Comparison of ENCODE assay signal across 17 cellular contexts in the genomic region with DNA sequence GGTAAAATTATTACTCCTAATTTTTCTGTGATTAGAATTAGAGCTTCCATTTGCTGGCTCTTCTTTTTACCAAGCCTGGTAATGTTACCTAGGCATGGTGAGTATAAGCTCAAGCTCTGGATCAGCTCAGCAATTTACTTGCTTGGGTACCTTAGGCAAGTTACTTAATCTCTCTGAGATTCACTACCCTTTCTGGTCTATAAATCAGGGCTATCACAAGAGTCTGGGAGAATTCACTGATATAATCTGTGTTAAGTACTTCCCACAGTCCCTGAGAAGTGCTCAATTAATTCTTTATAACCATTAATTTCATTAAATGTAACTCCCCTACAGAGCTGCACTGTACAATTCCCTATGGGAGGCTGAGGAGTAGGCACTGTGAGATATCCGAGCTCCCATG. TPM values are rescaled to one million over a fixed set of nuclear protein-coding genes. Genes with fewer than 3 reads are reported as not detected.
DNase-seq lines count a peak whose midpoint lies in the region; ATAC-seq and TF ChIP-seq lines count a peak whose summit lies in the region.
"Had no signal": no experiment of that assay in that cellular context is flagged by ENCODE, and none has a peak within 500 bp of the region (broad histone marks: within the 10 kb centered on the region; RNA-seq: fewer than 3 reads in every experiment).

No MANE protein-coding gene starts in this region.

- H3K4me3 ChIP-seq in CD8-positive, alpha-beta T cell (ENCODE audit: low read depth, low read length) = no peak overlapping the region
- no peak overlapping the region for H3K4me3 ChIP-seq in naive thymus-derived CD4-positive, alpha-beta T cell (ENCODE audit: low read length)
- H3K4me3 ChIP-seq in neuronal stem cell (ENCODE audit: low read length in 2 of 2) = no peak overlapping the region

- no peak for DNase-seq in activated CD8-positive, alpha-beta T cell treated with anti-CD3 and anti-CD28 coated beads for 36 hours
- no peak for DNase-seq in activated CD8-positive, alpha-beta T cell treated with anti-CD3 and anti-CD28 coated beads, Interleukin-2, amount 10 ng/mL, durations not matched to agents 7 days and 5 days
- no peak for DNase-seq in CD8-positive, alpha-beta T cell
- no peak for DNase-seq in naive thymus-derived CD4-positive, alpha-beta T cell
- DNase-seq in neuronal stem cell (ENCODE audit: low spot score) (no peak), left ventricle myocardium superior (no peak)
- DNase-seq: DMS79, KBM-7, NCI-H1105 treated with DMSO at 0.1 percent for 48 hours, NCI-H1694 treated with DMSO at 0.1 percent for 48 hours, NCI-H2107, NCI-H226, NCI-H524, NCI-H82 had no signal

- H3K27me3 Mint-ChIP-seq in activated CD8-positive, alpha-beta T cell treated with anti-CD3 and anti-CD28 coated beads for 36 hours = no peaks in the 10 kb centered on the region
- no peaks in the 10 kb centered on the region for H3K27me3 Mint-ChIP-seq in activated CD8-positive, alpha-beta T cell treated with anti-CD3 and anti-CD28 coated beads, Interleukin-2, amount 10 ng/mL, durations not matched to agents 7 days and 5 days (ENCODE audit: low read depth)
- H3K27me3 Mint-ChIP-seq in CD8-positive, alpha-beta T cell (ENCODE audit: low read depth) = no peaks in the 10 kb centered on the region
- no peaks in the 10 kb centered on the region for H3K27me3 Mint-ChIP-seq in activated T-helper 17 cell treated with anti-CD3 and anti-CD28 coated beads, Interleukin-2, amount 50 U/mL, for 72 hours
- no peaks in the 10 kb centered on the region for H3K27me3 Mint-ChIP-seq in naive thymus-derived CD4-positive, alpha-beta T cell

- H2AFZ ChIP-seq in neuronal stem cell (ENCODE audit: low read length) = no peak overlapping the region

- CTCF ChIA-PET in activated CD8-positive, alpha-beta T cell treated with anti-CD3 and anti-CD28 coated beads for 36 hours (lab: Charles Lee) = interaction anchor here (0.8 to 2.2 kb wide), 6 partner anchors 11 to 211 kb away, joined by 3 to 6 read pairs (median 5); no protein-coding TSS in a partner anchor
- CTCF ChIA-PET in activated CD8-positive, alpha-beta T cell treated with anti-CD3 and anti-CD28 coated beads, Interleukin-2, amount 10 ng/mL, durations not matched to agents 7 days and 5 days (lab: Charles Lee) = interaction anchor here (0.7 to 6.0 kb wide), 6 partner anchors 13 to 88 kb away, joined by 3 to 39 read pairs (median 4); no protein-coding TSS in a partner anchor
- CTCF ChIA-PET in CD8-positive, alpha-beta T cell (lab: Charles Lee) = interaction anchor here (1.2 to 4.1 kb wide), 5 partner anchors 13 to 87 kb away, joined by 3 to 34 read pairs (median 6); no protein-coding TSS in a partner anchor
- CTCF ChIA-PET in naive thymus-derived CD4-positive, alpha-beta T cell (lab: Charles Lee) = interaction anchor here (1.0 to 3.6 kb wide), 3 partner anchors 13 to 70 kb away, joined by 3 to 22 read pairs (median 3); no protein-coding TSS in a partner anchor

- POLR2A ChIA-PET in activated CD8-positive, alpha-beta T cell treated with anti-CD3 and anti-CD28 coated beads for 36 hours (lab: Charles Lee) = interaction anchor here (1.2 to 1.5 kb wide), 2 partner anchors 38 to 43 kb away, joined by 3 to 4 read pairs; no protein-coding TSS in a partner anchor
- POLR2A ChIA-PET in activated CD8-positive, alpha-beta T cell treated with anti-CD3 and anti-CD28 coated beads, Interleukin-2, amount 10 ng/mL, durations not matched to agents 7 days and 5 days (lab: Charles Lee) = no interaction called here
- POLR2A ChIA-PET in CD8-positive, alpha-beta T cell (lab: Charles Lee) = interaction anchor here (1.4 kb wide), 1 partner anchor 8 kb away, joined by 3 read pairs; no protein-coding TSS in a partner anchor
- POLR2A ChIA-PET in naive thymus-derived CD4-positive, alpha-beta T cell (lab: Charles Lee) = interaction anchor here (0.5 to 3.8 kb wide), 6 partner anchors 10 to 43 kb away, joined by 3 to 12 read pairs (median 4); no protein-coding TSS in a partner anchor

- peaks cover 45% of the 10 kb centered on the region for H3K36me3 Mint-ChIP-seq in activated CD8-positive, alpha-beta T cell treated with anti-CD3 and anti-CD28 coated beads for 36 hours (ENCODE audit: low read depth)
- H3K36me3 Mint-ChIP-seq in activated CD8-positive, alpha-beta T cell treated with anti-CD3 and anti-CD28 coated beads, Interleukin-2, amount 10 ng/mL, durations not matched to agents 7 days and 5 days (ENCODE audit: low read depth) = peaks cover 50% of the 10 kb centered on the region
- peaks cover 59% of the 10 kb centered on the region for H3K36me3 Mint-ChIP-seq in CD8-positive, alpha-beta T cell
- H3K36me3 Mint-ChIP-seq in activated T-helper 17 cell treated with anti-CD3 and anti-CD28 coated beads, Interleukin-2, amount 50 U/mL, for 72 hours (ENCODE audit: low read depth) = peaks cover 83% of the 10 kb centered on the region
- peaks cover 0 to 44% (median 26%) of the 10 kb centered on the region in 5 donors for H3K36me3 Mint-ChIP-seq in naive thymus-derived CD4-positive, alpha-beta T cell

- H2AK5ac ChIP-seq in neuronal stem cell (ENCODE audit: low read depth, low read length) = no peak overlapping the region

- no peak overlapping the region for H2BK15ac ChIP-seq in neuronal stem cell (ENCODE audit: low read length)

- no peak overlapping the region for H3K4me3 Mint-ChIP-seq in activated CD8-positive, alpha-beta T cell treated with anti-CD3 and anti-CD28 coated beads for 36 hours
- no peak overlapping the region for H3K4me3 Mint-ChIP-seq in activated CD8-positive, alpha-beta T cell treated with anti-CD3 and anti-CD28 coated beads, Interleukin-2, amount 10 ng/mL, durations not matched to agents 7 days and 5 days
- no peak overlapping the region for H3K4me3 Mint-ChIP-seq in CD8-positive, alpha-beta T cell
- H3K4me3 Mint-ChIP-seq in activated T-helper 17 cell treated with anti-CD3 and anti-CD28 coated beads, Interleukin-2, amount 50 U/mL, for 72 hours = peak overlapping the region; percentile 48
- peak overlapping the region in 7 of 10 donors; percentile 9 to 60 (median 49) for H3K4me3 Mint-ChIP-seq in naive thymus-derived CD4-positive, alpha-beta T cell

- H3K9me3 ChIP-seq in CD8-positive, alpha-beta T cell (ENCODE audit: low read length) = no peaks in the 10 kb centered on the region
- no peaks in the 10 kb centered on the region for H3K9me3 ChIP-seq in naive thymus-derived CD4-positive, alpha-beta T cell (ENCODE audit: control insufficient read depth in 2 of 3, low read length in 3 of 3)
- peaks cover 0 to 5% of the 10 kb centered on the region in 2 donors for H3K9me3 ChIP-seq in neuronal stem cell (replicated peaks in 1 of 2; ENCODE audit: control insufficient read depth in 2 of 2, insufficient read depth in 1 of 2, low read depth in 1 of 2, low read length in 2 of 2)

- H3K27ac Mint-ChIP-seq in activated CD8-positive, alpha-beta T cell treated with anti-CD3 and anti-CD28 coated beads for 36 hours = peak overlapping the region; percentile 55
- H3K27ac Mint-ChIP-seq in activated CD8-positive, alpha-beta T cell treated with anti-CD3 and anti-CD28 coated beads, Interleukin-2, amount 10 ng/mL, durations not matched to agents 7 days and 5 days = no peak overlapping the region
- H3K27ac Mint-ChIP-seq in CD8-positive, alpha-beta T cell = peak overlapping the region; percentile 67
- H3K27ac Mint-ChIP-seq in activated T-helper 17 cell treated with anti-CD3 and anti-CD28 coated beads, Interleukin-2, amount 50 U/mL, for 72 hours = peak overlapping the region; percentile 80
- peak overlapping the region in 7 of 9 donors; percentile 64 to 93 (median 75) for H3K27ac Mint-ChIP-seq in naive thymus-derived CD4-positive, alpha-beta T cell

- TF ChIP-seq CTCF in activated CD8-positive, alpha-beta T cell treated with anti-CD3 and anti-CD28 coated beads for 36 hours (IDR thresholded peaks at IDR 0.05) = no peak
- TF ChIP-seq CTCF in CD8-positive, alpha-beta T cell (IDR thresholded peaks at IDR 0.05) = no peak

- peaks cover 16% of the 10 kb centered on the region for H3K36me3 ChIP-seq in CD8-positive, alpha-beta T cell (ENCODE audit: insufficient read depth, low read length)
- H3K36me3 ChIP-seq in naive thymus-derived CD4-positive, alpha-beta T cell (ENCODE audit: control insufficient read depth in 2 of 3, insufficient read depth in 3 of 3, low read length in 3 of 3) = peaks cover 0 to 15% (median 0%) of the 10 kb centered on the region in 3 experiments
- peaks cover 2 to 25% of the 10 kb centered on the region in 2 donors for H3K36me3 ChIP-seq in neuronal stem cell (replicated peaks in 1 of 2; ENCODE audit: control insufficient read depth in 2 of 2, insufficient read depth in 2 of 2, low read length in 2 of 2)

- H3K79me1 ChIP-seq in neuronal stem cell (ENCODE audit: low read depth, low read length) = peaks cover 6% of the 10 kb centered on the region

- WGBS in neuronal stem cell (ENCODE audit: extremely low coverage in 2 of 2, insufficient read length in 2 of 2, insufficient replicate concordance in 1 of 2), 2 donors = no CpG with 5 or more reads among the region's 1 CpG

- intact Hi-C loops in activated CD8-positive, alpha-beta T cell treated with anti-CD3 and anti-CD28 coated beads for 36 hours (cut with micrococcal nuclease) = no loop called here
- intact Hi-C loops in CD8-positive, alpha-beta T cell (cut with DNase I, micrococcal nuclease) = no loop called here
- intact Hi-C loops in naive thymus-derived CD4-positive, alpha-beta T cell (cut with micrococcal nuclease) = no loop called here
- intact Hi-C loops in left ventricle myocardium superior (cut with micrococcal nuclease) = no loop called here

- ATAC-seq in activated CD8-positive, alpha-beta T cell treated with anti-CD3 and anti-CD28 coated beads for 36 hours = no peak
- no peak for ATAC-seq in activated CD8-positive, alpha-beta T cell treated with anti-CD3 and anti-CD28 coated beads, Interleukin-2, amount 10 ng/mL, durations not matched to agents 7 days and 5 days
- ATAC-seq in CD8-positive, alpha-beta T cell = no peak
- no peak for ATAC-seq in activated T-helper 17 cell treated with anti-CD3 and anti-CD28 coated beads, Interleukin-2, amount 50 U/mL, for 72 hours (replicated peaks)
- ATAC-seq in naive thymus-derived CD4-positive, alpha-beta T cell = no peak
- ATAC-seq in left ventricle myocardium superior (no peak), HG02623 (IDR thresholded peaks at IDR 0.05; ENCODE audit: unreplicated experiment) (no peak)

- no peak overlapping the region for H3K23ac ChIP-seq in neuronal stem cell (ENCODE audit: low read depth, low read length, poor library complexity)

- no peak overlapping the region for H2BK12ac ChIP-seq in neuronal stem cell (ENCODE audit: low read length)

- no peak overlapping the region for H3K18ac ChIP-seq in neuronal stem cell (ENCODE audit: low read length)

- H2BK120ac ChIP-seq in neuronal stem cell (ENCODE audit: low read depth, low read length) = no peak overlapping the region

- H3K4me1 Mint-ChIP-seq in activated CD8-positive, alpha-beta T cell treated with anti-CD3 and anti-CD28 coated beads for 36 hours (ENCODE audit: low read depth) = peaks cover 72% of the 10 kb centered on the region
- peaks cover 67% of the 10 kb centered on the region for H3K4me1 Mint-ChIP-seq in activated CD8-positive, alpha-beta T cell treated with anti-CD3 and anti-CD28 coated beads, Interleukin-2, amount 10 ng/mL, durations not matched to agents 7 days and 5 days (ENCODE audit: low read depth)
- peaks cover 78% of the 10 kb centered on the region for H3K4me1 Mint-ChIP-seq in CD8-positive, alpha-beta T cell (ENCODE audit: low read depth)
- peaks cover 53% of the 10 kb centered on the region for H3K4me1 Mint-ChIP-seq in activated T-helper 17 cell treated with anti-CD3 and anti-CD28 coated beads, Interleukin-2, amount 50 U/mL, for 72 hours
- peaks cover 59 to 99% (median 82%) of the 10 kb centered on the region in 7 donors for H3K4me1 Mint-ChIP-seq in naive thymus-derived CD4-positive, alpha-beta T cell

- H4K8ac ChIP-seq in neuronal stem cell (ENCODE audit: low read depth, low read length) = no peak overlapping the region

- no peaks in the 10 kb centered on the region for H3K9me3 Mint-ChIP-seq in activated CD8-positive, alpha-beta T cell treated with anti-CD3 and anti-CD28 coated beads for 36 hours
- no peaks in the 10 kb centered on the region for H3K9me3 Mint-ChIP-seq in activated CD8-positive, alpha-beta T cell treated with anti-CD3 and anti-CD28 coated beads, Interleukin-2, amount 10 ng/mL, durations not matched to agents 7 days and 5 days (ENCODE audit: insufficient read depth)
- H3K9me3 Mint-ChIP-seq in CD8-positive, alpha-beta T cell = no peaks in the 10 kb centered on the region
- no peaks in the 10 kb centered on the region for H3K9me3 Mint-ChIP-seq in activated T-helper 17 cell treated with anti-CD3 and anti-CD28 coated beads, Interleukin-2, amount 50 U/mL, for 72 hours
- peaks cover 0 to 4% (median 0%) of the 10 kb centered on the region in 11 donors for H3K9me3 Mint-ChIP-seq in naive thymus-derived CD4-positive, alpha-beta T cell

- H3K9ac ChIP-seq in neuronal stem cell (ENCODE audit: low read depth, low read length, poor library complexity) = no peak overlapping the region

- no peaks in the 10 kb centered on the region for H3K27me3 ChIP-seq in CD8-positive, alpha-beta T cell (ENCODE audit: insufficient read depth, low read length)
- H3K27me3 ChIP-seq in naive thymus-derived CD4-positive, alpha-beta T cell (ENCODE audit: control insufficient read depth in 2 of 2, insufficient read depth in 2 of 2, low read length in 2 of 2) = no peaks in the 10 kb centered on the region
- no peaks in the 10 kb centered on the region for H3K27me3 ChIP-seq in neuronal stem cell (ENCODE audit: control insufficient read depth in 3 of 3, insufficient read depth in 3 of 3, low read depth in 1 of 3, low read length in 3 of 3)

- no peak overlapping the region for H3K4me2 ChIP-seq in neuronal stem cell (ENCODE audit: insufficient read depth, low read length, poor library complexity, severe bottlenecking)

- no peak overlapping the region for H3K14ac ChIP-seq in neuronal stem cell (ENCODE audit: low read length)

- H3K4ac ChIP-seq in neuronal stem cell (ENCODE audit: low read length) = no peak overlapping the region

- H3K4me1 ChIP-seq in CD8-positive, alpha-beta T cell (ENCODE audit: insufficient read depth, low read length) = peaks cover 62% of the 10 kb centered on the region
- peaks cover 3 to 61% of the 10 kb centered on the region in 2 donors for H3K4me1 ChIP-seq in naive thymus-derived CD4-positive, alpha-beta T cell (ENCODE audit: control insufficient read depth in 2 of 2, insufficient read depth in 2 of 2, low read length in 2 of 2)
- H3K4me1 ChIP-seq in neuronal stem cell (ENCODE audit: control insufficient read depth in 2 of 2, insufficient read depth in 1 of 2, low read depth in 1 of 2, low read length in 2 of 2) = no peaks in the 10 kb centered on the region

- no peak overlapping the region for H2BK5ac ChIP-seq in neuronal stem cell (ENCODE audit: low read length)

- no peak overlapping the region for H3K27ac ChIP-seq in CD8-positive, alpha-beta T cell (ENCODE audit: low read depth, low read length)
- H3K27ac ChIP-seq in naive thymus-derived CD4-positive, alpha-beta T cell (ENCODE audit: low read depth, low read length) = no peak overlapping the region
- H3K27ac ChIP-seq in neuronal stem cell (replicated peaks; ENCODE audit: low read length) = no peak overlapping the region
- H3K27ac ChIP-seq: RWPE1 had no signal

- H4K91ac ChIP-seq in neuronal stem cell (ENCODE audit: low read depth, low read length, poor library complexity) = no peak overlapping the region

RNA-seq across cellular contexts. Expression of gene TMEM123, which starts 44.2 kb away (rescaled TPM):
- total RNA-seq in activated CD8-positive, alpha-beta T cell treated with anti-CD3 and anti-CD28 coated beads for 36 hours = 100 to 1,000 TPM; 234 to 235 TPM
- 100 to 1,000 TPM; 434 to 461 TPM for total RNA-seq in activated CD8-positive, alpha-beta T cell treated with anti-CD3 and anti-CD28 coated beads, Interleukin-2, amount 10 ng/mL, durations not matched to agents 7 days and 5 days
- 100 to 1,000 TPM; 320 to 330 TPM for total RNA-seq in CD8-positive, alpha-beta T cell
- total RNA-seq in activated T-helper 17 cell treated with anti-CD3 and anti-CD28 coated beads, Interleukin-2, amount 50 U/mL, for 72 hours = 100 to 1,000 TPM; 140 to 209 TPM
- total RNA-seq in naive thymus-derived CD4-positive, alpha-beta T cell = 100 to 1,000 TPM; 270 to 495 (median 437) TPM
- polyA plus RNA-seq in naive thymus-derived CD4-positive, alpha-beta T cell = 100 to 1,000 TPM; 811 to 922 TPM
- polyA plus RNA-seq in neuronal stem cell (2013, experiment 1 of 2) = 103 TPM
- 107 TPM for polyA plus RNA-seq in neuronal stem cell (2013, experiment 2 of 2)
- 75.9 TPM for total RNA-seq in left ventricle myocardium superior

Comparison
In these comparisons a context has a peak if more than half of its experiments do, and no peak if none do; other contexts are left out.
1. H3K4me3 Mint-ChIP-seq: peak in activated T-helper 17 cell treated with anti-CD3 and anti-CD28 coated beads, Interleukin-2, amount 50 U/mL, for 72 hours (single experiment) and naive thymus-derived CD4-positive, alpha-beta T cell (7 of 10); none in activated CD8-positive, alpha-beta T cell treated with anti-CD3 and anti-CD28 coated beads for 36 hours (single experiment), activated CD8-positive, alpha-beta T cell treated with anti-CD3 and anti-CD28 coated beads, Interleukin-2, amount 10 ng/mL, durations not matched to agents 7 days and 5 days (single experiment) and CD8-positive, alpha-beta T cell (single experiment).